Comparison of ENCODE assay signal across 13 cellular contexts in genomic region chr6:50591135-50591534, GRCh38.
"Had no signal": no experiment of that assay in that cellular context is flagged by ENCODE, and none has a peak within 500 bp of the region (broad histone marks: within the 10 kb centered on the region; RNA-seq: fewer than 3 reads in every experiment).

No MANE protein-coding gene starts in this region.

- H3K27me3 ChIP-seq: cardiac muscle cell, ovary had no signal

- FAIRE-seq: kidney, urothelium cell line had no signal

- DNase-seq: activated naive CD4-positive, alpha-beta T cell treated with anti-CD3 and anti-CD28 coated beads, Interleukin-2, amount 10 ng/mL, durations not matched to agents 7 days and 5 days; foreskin keratinocyte; head of caudate nucleus; kidney; left ventricle myocardium superior; mesenchymal stem cell; nephron progenitor cell; ovary; stimulated activated CD4-positive, alpha-beta T cell treated with anti-CD3 and anti-CD28 coated beads, Interleukin-4, amount 100 ng/mL, for 4 hours; stimulated activated naive CD8-positive, alpha-beta T cell treated with anti-CD3 and anti-CD28 coated beads, Interleukin-15, amount 100 ng/mL, for 72 hours had no signal

- H3K36me3 ChIP-seq: cardiac muscle cell, ovary, thoracic aorta had no signal

- H3K27ac ChIP-seq: cardiac muscle cell, foreskin keratinocyte, ovary, thoracic aorta had no signal

- H3K9me3 ChIP-seq: ovary, thoracic aorta had no signal

- H3K4me3 ChIP-seq: cardiac muscle cell, ovary, thoracic aorta had no signal

- H3K4me1 ChIP-seq: foreskin keratinocyte had no signal
